Comparison of ENCODE assay signal across 12 cellular contexts in the genomic region with DNA sequence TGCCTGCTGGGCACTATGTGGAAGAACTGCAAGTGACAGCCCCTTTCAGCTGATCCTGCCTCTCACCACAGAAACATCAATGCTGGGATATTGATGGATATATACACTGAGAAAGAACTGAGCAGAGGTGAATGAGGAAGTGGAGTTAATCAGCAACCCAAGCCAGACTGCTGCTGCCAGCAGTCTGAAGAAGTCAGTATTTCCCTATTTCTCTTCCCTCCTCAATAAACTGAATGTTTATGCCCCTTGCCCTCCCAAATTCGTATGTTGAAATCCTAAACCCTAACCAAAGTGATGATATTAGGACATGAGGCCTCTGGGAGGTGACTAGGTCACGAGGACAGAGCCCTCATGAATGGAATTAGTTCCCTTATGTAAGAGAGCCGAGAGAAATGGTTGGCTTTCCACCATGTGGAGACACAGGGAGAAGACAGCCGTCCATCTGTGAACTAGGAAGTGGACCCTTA.
DNase-seq lines count a peak whose midpoint lies in the region; ATAC-seq and TF ChIP-seq lines count a peak whose summit lies in the region.
"Had no signal": no experiment of that assay in that cellular context is flagged by ENCODE, and none has a peak within 500 bp of the region (broad histone marks: within the 10 kb centered on the region; RNA-seq: fewer than 3 reads in every experiment).

No MANE protein-coding gene starts in this region.

- no peak overlapping the region for H3K4me3 ChIP-seq in lung
- H3K4me3 ChIP-seq: MG63, testis had no signal

- no peaks in the 10 kb centered on the region for H3K27me3 ChIP-seq in lung (ENCODE audit: control insufficient read depth, insufficient read depth)
- H3K27me3 ChIP-seq: MG63, testis had no signal

- no peaks in the 10 kb centered on the region for H3K4me1 ChIP-seq in lung (ENCODE audit: control insufficient read depth in 2 of 2, insufficient read depth in 2 of 2, low read length in 2 of 2)
- H3K4me1 ChIP-seq: testis had no signal

- ATAC-seq in HG02798 (IDR thresholded peaks at IDR 0.05; ENCODE audit: poor library complexity, unreplicated experiment) (peak; percentile 46), lung (ENCODE audit: insufficient read depth, low FRiP score) (peak; percentile 47), GM21515 (IDR thresholded peaks at IDR 0.05; ENCODE audit: unreplicated experiment) (no peak)

- peak; percentile 48 for DNase-seq in DMS53 treated with DMSO at 0.1 percent for 48 hours (lab: John Stamatoyannopoulos, UW; ENCODE audit: unreplicated experiment)
- DNase-seq in SIG-M5 treated with dmso at 0.1 percent for 504 hours (lab: John Stamatoyannopoulos, UW; ENCODE audit: unreplicated experiment), result peak; percentile 90
- DNase-seq in lung (ENCODE audit: low spot score), result no peak
- no peak for DNase-seq in NCI-H526 treated with DMSO at 0.1 percent for 48 hours (lab: John Stamatoyannopoulos, UW)
- no peak for DNase-seq in GM03348 (ENCODE audit: low spot score)
- no peak for DNase-seq in activated CD4-positive, alpha-beta T cell treated with anti-CD3 and anti-CD28 coated beads, Interleukin-2, amount 50 U/mL, for 4 hours
- DNase-seq: MG63, testis had no signal

- H3K27ac ChIP-seq in lung (ENCODE audit: low read depth in 1 of 2, low read length in 1 of 2), result no peak overlapping the region
- H3K27ac ChIP-seq: C4-2B, RWPE1, testis had no signal

- H3K9me3 ChIP-seq in lung (ENCODE audit: control insufficient read depth in 2 of 2, insufficient read depth in 1 of 2, low read length in 1 of 2), result peaks cover 0 to 2% of the 10 kb centered on the region in 2 donors
- H3K9me3 ChIP-seq: testis had no signal

- peaks cover 0 to 7% of the 10 kb centered on the region in 2 donors for H3K36me3 ChIP-seq in lung (ENCODE audit: control insufficient read depth in 2 of 2, insufficient read depth in 2 of 2, low read length in 2 of 2)
- H3K36me3 ChIP-seq: MG63 had no signal

- 23 to 65% methylated on average over 4 of the region's 4 CpGs for WGBS in lung, 2 donors

- no peak for TF ChIP-seq CTCF in lung (IDR thresholded peaks at IDR 0.05; ENCODE audit: control extremely low read depth, extremely low read depth)

Comparison
In these comparisons a context has a peak if more than half of its experiments do, and no peak if none do; other contexts are left out.
1. DNase-seq: peak in DMS53 treated with DMSO at 0.1 percent for 48 hours (single experiment) and SIG-M5 treated with dmso at 0.1 percent for 504 hours (single experiment); none in lung (single experiment), NCI-H526 treated with DMSO at 0.1 percent for 48 hours (single experiment), GM03348 (single experiment) and activated CD4-positive, alpha-beta T cell treated with anti-CD3 and anti-CD28 coated beads, Interleukin-2, amount 50 U/mL, for 4 hours (0 of 2).